Comparison of ENCODE assay signal across 14 cellular contexts in genomic region chr21:45618287-45618686, GRCh38. TPM values are rescaled to one million over a fixed set of nuclear protein-coding genes. Genes with fewer than 3 reads are reported as not detected.
DNase-seq lines count a peak whose midpoint lies in the region; ATAC-seq and TF ChIP-seq lines count a peak whose summit lies in the region.
"Had no signal": no experiment of that assay in that cellular context is flagged by ENCODE, and none has a peak within 500 bp of the region (broad histone marks: within the 10 kb centered on the region; RNA-seq: fewer than 3 reads in every experiment).

No MANE protein-coding gene starts in this region.

- H3K4me3 ChIP-seq in PC-3 (ENCODE audit: low read length) (no peak overlapping the region), fibroblast of villous mesenchyme (ENCODE audit: low read depth, low read length) (no peak overlapping the region)
- H3K4me3 ChIP-seq: stomach had no signal

- no peak for ATAC-seq in activated T-cell treated with anti-CD3 and anti-CD28 coated beads, Interleukin-2, amount 50 U/mL, for 4 hours
- ATAC-seq in PC-3, result no peak
- no peak for ATAC-seq in HG03520 (IDR thresholded peaks at IDR 0.05; ENCODE audit: unreplicated experiment)
- ATAC-seq in GM19395 (IDR thresholded peaks at IDR 0.05; ENCODE audit: unreplicated experiment), result no peak
- ATAC-seq: activated T-cell treated with anti-CD3 and anti-CD28 coated beads, Interleukin-2, amount 50 U/mL, for 72 hours; natural killer cell had no signal

- H3K9ac ChIP-seq in PC-3 (ENCODE audit: low read length), result peak overlapping the region; percentile 74

- peak; percentile 23 for DNase-seq in activated T-cell treated with anti-CD3 and anti-CD28 coated beads, Interleukin-2, amount 50 U/mL, for 24 hours
- DNase-seq in activated T-cell treated with anti-CD3 and anti-CD28 coated beads, Interleukin-2, amount 50 U/mL, for 4 hours, result no peak
- DNase-seq in PC-3, result no peak
- peak; percentile 37 for DNase-seq in fibroblast of villous mesenchyme (ENCODE audit: low read depth)
- DNase-seq in NCI-H748 treated with DMSO at 0.1 percent for 48 hours (lab: John Stamatoyannopoulos, UW), result no peak
- DNase-seq: activated T-cell treated with anti-CD3 and anti-CD28 coated beads, Interleukin-2, amount 50 U/mL, for 72 hours; natural killer cell; NCI-H774; stimulated activated CD4-positive, alpha-beta T cell treated with anti-CD3 and anti-CD28 coated beads, Interleukin-1b, Interleukin-23, amount 100 ng/mL, for 48 hours; stomach had no signal

- no peaks in the 10 kb centered on the region for H3K9me2 ChIP-seq in PC-3 (replicated peaks; ENCODE audit: low read length)

- H3K27me3 ChIP-seq in PC-3 (ENCODE audit: low read length), result peaks cover 30% of the 10 kb centered on the region

- BruUV-seq in PC-3 (replicated peaks; lab: Mats Ljungman, UMichigan), result no TSS peak

- no peaks in the 10 kb centered on the region for H3K79me2 ChIP-seq in PC-3 (ENCODE audit: low read length)

- H3K27ac ChIP-seq in PC-3 (ENCODE audit: low read length), result peak overlapping the region; percentile 69
- peak overlapping the region; percentile 38 for H3K27ac ChIP-seq in temporal lobe (ENCODE audit: low read depth, low read length)
- H3K27ac ChIP-seq: stomach had no signal

- H3K4me2 ChIP-seq in PC-3 (ENCODE audit: low read length), result 0 out of 2 replicates have a peak overlapping the region, but pooled peaks have one; percentile 15

- H2AFZ ChIP-seq in PC-3 (ENCODE audit: low read length), result no peak overlapping the region

- peaks cover 10% of the 10 kb centered on the region for H3K27me3 Mint-ChIP-seq in activated T-cell treated with anti-CD3 and anti-CD28 coated beads, Interleukin-2, amount 50 U/mL, for 24 hours
- peaks cover 2% of the 10 kb centered on the region for H3K27me3 Mint-ChIP-seq in activated T-cell treated with anti-CD3 and anti-CD28 coated beads, Interleukin-2, amount 50 U/mL, for 4 hours (ENCODE audit: low read depth)

- H3K9me3 Mint-ChIP-seq in activated T-cell treated with anti-CD3 and anti-CD28 coated beads, Interleukin-2, amount 50 U/mL, for 24 hours, result no peaks in the 10 kb centered on the region
- peaks cover 5% of the 10 kb centered on the region for H3K9me3 Mint-ChIP-seq in activated T-cell treated with anti-CD3 and anti-CD28 coated beads, Interleukin-2, amount 50 U/mL, for 4 hours
- H3K9me3 Mint-ChIP-seq: natural killer cell had no signal

- no peaks in the 10 kb centered on the region for H3K36me3 Mint-ChIP-seq in activated T-cell treated with anti-CD3 and anti-CD28 coated beads, Interleukin-2, amount 50 U/mL, for 24 hours (ENCODE audit: low read depth)
- H3K36me3 Mint-ChIP-seq in activated T-cell treated with anti-CD3 and anti-CD28 coated beads, Interleukin-2, amount 50 U/mL, for 4 hours (ENCODE audit: insufficient read depth), result no peaks in the 10 kb centered on the region
- H3K36me3 Mint-ChIP-seq: natural killer cell had no signal

- H3K27ac Mint-ChIP-seq in activated T-cell treated with anti-CD3 and anti-CD28 coated beads, Interleukin-2, amount 50 U/mL, for 24 hours, result no peak overlapping the region
- H3K27ac Mint-ChIP-seq: activated T-cell treated with anti-CD3 and anti-CD28 coated beads, Interleukin-2, amount 50 U/mL, for 72 hours; natural killer cell had no signal

- H3K9me3 ChIP-seq in PC-3 (ENCODE audit: low read length), result no peaks in the 10 kb centered on the region

- H3K4me1 ChIP-seq in PC-3 (ENCODE audit: insufficient read depth, low read length), result peaks cover 34% of the 10 kb centered on the region
- H3K4me1 ChIP-seq: stomach had no signal

- H4K20me1 ChIP-seq in PC-3 (ENCODE audit: low read length), result no peaks in the 10 kb centered on the region

- CTCF ChIA-PET in PC-3 (lab: Charles Lee), result no interaction called here

- POLR2A ChIA-PET in PC-3 (lab: Charles Lee; ENCODE audit: unreplicated experiment), result no interaction called here

- H3K36me3 ChIP-seq in PC-3 (ENCODE audit: low read depth, low read length), result no peaks in the 10 kb centered on the region
- H3K36me3 ChIP-seq: stomach had no signal

- TF ChIP-seq CTCF in PC-3 (conservative IDR thresholded peaks at IDR 0.05; ENCODE audit: low read depth, low read length) (no peak), fibroblast of villous mesenchyme (IDR thresholded peaks at IDR 0.05; ENCODE audit: insufficient read depth, low read depth, low read length) (no peak)

- no peaks in the 10 kb centered on the region for H3F3A ChIP-seq in PC-3 (ENCODE audit: low read length, unreplicated experiment)

- H3K4me3 Mint-ChIP-seq in activated T-cell treated with anti-CD3 and anti-CD28 coated beads, Interleukin-2, amount 50 U/mL, for 24 hours, result no peak overlapping the region
- H3K4me3 Mint-ChIP-seq in activated T-cell treated with anti-CD3 and anti-CD28 coated beads, Interleukin-2, amount 50 U/mL, for 4 hours, result no peak overlapping the region
- H3K4me3 Mint-ChIP-seq: activated T-cell treated with anti-CD3 and anti-CD28 coated beads, Interleukin-2, amount 50 U/mL, for 72 hours; B cell; natural killer cell had no signal

- intact Hi-C loops in PC-3 (cut with micrococcal nuclease), result no loop called here

- H3K4me1 Mint-ChIP-seq in activated T-cell treated with anti-CD3 and anti-CD28 coated beads, Interleukin-2, amount 50 U/mL, for 24 hours (ENCODE audit: low read depth), result peaks cover 33% of the 10 kb centered on the region
- H3K4me1 Mint-ChIP-seq in activated T-cell treated with anti-CD3 and anti-CD28 coated beads, Interleukin-2, amount 50 U/mL, for 4 hours (ENCODE audit: low read depth), result peaks cover 38% of the 10 kb centered on the region

RNA-seq across cellular contexts. Expression of gene PCBP3, which starts 25.2 kb away (rescaled TPM):
- total RNA-seq in activated T-cell treated with anti-CD3 and anti-CD28 coated beads, Interleukin-2, amount 50 U/mL, for 4 hours, result 1 to 10 TPM; 2.7 to 5.7 (median 4.8) TPM
- total RNA-seq in PC-3 (2014; rRNA removed) (2.4 and 3.0 TPM in 2 replicates), fibroblast of villous mesenchyme (1.3 and 2.9 TPM in 2 replicates), temporal lobe (2.7 TPM)

Comparison
In these comparisons a context has a peak if more than half of its experiments do, and no peak if none do; other contexts are left out.
1. DNase-seq: peak in activated T-cell treated with anti-CD3 and anti-CD28 coated beads, Interleukin-2, amount 50 U/mL, for 24 hours (single experiment) and fibroblast of villous mesenchyme (single experiment); none in activated T-cell treated with anti-CD3 and anti-CD28 coated beads, Interleukin-2, amount 50 U/mL, for 4 hours (single experiment), PC-3 (single experiment) and NCI-H748 treated with DMSO at 0.1 percent for 48 hours (single experiment).